ENCODE assay signal across 8 cellular contexts in genomic region chr2:41853427-41854191, GRCh38.
DNase-seq lines count a peak whose midpoint lies in the region; ATAC-seq, FAIRE-seq and TF ChIP-seq lines count a peak whose summit lies in the region.

No MANE protein-coding gene starts in this region.

- H3K27ac Mint-ChIP-seq in activated T-helper 2 cell treated with anti-CD3 and anti-CD28 coated beads, Interferon-gamma antibody, Interleukin-2, Interleukin-4, amounts not matched to agents 10 μg/mL and 5 μg/mL and 100 μg/mL, durations not matched to agents 14 hours and 24 hours and 36 hours = no peak overlapping the region

- H4K20me1 ChIP-seq in PC-3 (ENCODE audit: low read length) (no peaks in the 10 kb centered on the region), H1 (replicated peaks in 1 of 2; ENCODE audit: control insufficient read depth in 1 of 2, insufficient read depth in 2 of 2, low read length in 2 of 2) (no peaks in the 10 kb centered on the region)

- H3K9ac ChIP-seq in PC-3 (ENCODE audit: low read length) (no peak overlapping the region), H1 (replicated peaks in 1 of 4; ENCODE audit: extremely low read depth in 1 of 4, low read depth in 3 of 4, low read length in 3 of 4) (no peak overlapping the region), mesendoderm (ENCODE audit: low read length) (no peak overlapping the region)

- in situ Hi-C loops in HAP-1 (cut with MboI; ENCODE audit: low sequenced_read_pairs) = loop anchor here (25.0 kb wide), 1 partner anchor 484 kb away; no protein-coding TSS in a partner anchor

- H2BK120ac ChIP-seq in H1 (replicated peaks; ENCODE audit: low read depth, low read length) (no peak overlapping the region), mesendoderm (ENCODE audit: low read depth, low read length) (no peak overlapping the region)

- no peaks in the 10 kb centered on the region for H3K23me2 ChIP-seq in H1 (ENCODE audit: low read depth, low read length)

- H3K36me3 ChIP-seq in HAP-1 (replicated peaks) = no peaks in the 10 kb centered on the region
- no peaks in the 10 kb centered on the region for H3K36me3 ChIP-seq in PC-3 (ENCODE audit: low read depth, low read length)
- no peaks in the 10 kb centered on the region for H3K36me3 ChIP-seq in H1 (ENCODE audit: control insufficient read depth in 2 of 4, insufficient read depth in 4 of 4, low read length in 3 of 4)
- no peaks in the 10 kb centered on the region for H3K36me3 ChIP-seq in mesendoderm (ENCODE audit: control insufficient read depth, insufficient read depth, low read length)

- H4K5ac ChIP-seq in H1 (ENCODE audit: insufficient read length, low read depth, low read length) = no peak overlapping the region
- no peak overlapping the region for H4K5ac ChIP-seq in mesendoderm (ENCODE audit: low read length)

- TF ChIP-seq CTCF in PC-3 (conservative IDR thresholded peaks at IDR 0.05; ENCODE audit: low read depth, low read length) (peak; percentile 94), H1 (IDR thresholded peaks at IDR 0.05; ENCODE audit: control extremely low read depth in 1 of 3, insufficient read depth in 1 of 3, low read depth in 1 of 3, low read length in 3 of 3) (peak in 2 of 3 experiments; percentile 73 to 76; a peak in 3 of 4 replicates)

- TF ChIP-seq RAD21 in H1 (IDR thresholded peaks at IDR 0.05 in 1 of 2, conservative IDR thresholded peaks at IDR 0.05 in 1 of 2; ENCODE audit: low read depth in 2 of 2, low read length in 2 of 2) = peak; percentile 92 to 97

- H3K4me2 ChIP-seq in PC-3 (ENCODE audit: low read length) = no peak overlapping the region
- H3K4me2 ChIP-seq in H1 (ENCODE audit: insufficient read depth in 1 of 2, low read depth in 2 of 2, low read length in 2 of 2) = no peak overlapping the region
- no peak overlapping the region for H3K4me2 ChIP-seq in mesendoderm (ENCODE audit: low read length)

- H3K79me2 ChIP-seq in PC-3 (ENCODE audit: low read length) (no peaks in the 10 kb centered on the region), H1 (ENCODE audit: control insufficient read depth in 1 of 2, insufficient read depth in 2 of 2, low read length in 2 of 2) (no peaks in the 10 kb centered on the region), mesendoderm (ENCODE audit: control insufficient read depth, insufficient read depth, low read length) (no peaks in the 10 kb centered on the region)

- no peak overlapping the region for H2BK12ac ChIP-seq in H1 (ENCODE audit: low read depth, low read length)

- TF ChIP-seq POLR2A in H1 (IDR thresholded peaks at IDR 0.05; ENCODE audit: control extremely low read depth in 1 of 2, low read depth in 2 of 2, low read length in 2 of 2) = no peak

- H3K9me2 ChIP-seq in PC-3 (replicated peaks; ENCODE audit: low read length) = no peaks in the 10 kb centered on the region

- H3K56ac ChIP-seq in H1 (replicated peaks; ENCODE audit: insufficient read length, low read depth, low read length) (no peak overlapping the region), mesendoderm (ENCODE audit: low read length) (no peak overlapping the region)

- POLR2A ChIA-PET in PC-3 (lab: Charles Lee; ENCODE audit: unreplicated experiment) = no interaction called here
- POLR2A ChIA-PET in H1 (lab: Charles Lee; ENCODE audit: partially characterized antibody) = interaction anchor here (0.6 to 1.0 kb wide), 2 partner anchors 94 to 233 kb away, joined by 3 read pairs; no protein-coding TSS in a partner anchor

- H3K9me3 ChIP-seq in HAP-1 (no peaks in the 10 kb centered on the region), PC-3 (ENCODE audit: low read length) (no peaks in the 10 kb centered on the region), H1 (ENCODE audit: insufficient read depth in 2 of 2, low read depth in 1 of 2, low read length in 1 of 2) (no peaks in the 10 kb centered on the region)

- no TSS peak for BruUV-seq in PC-3 (replicated peaks; lab: Mats Ljungman, UMichigan)

- H3K27me3 ChIP-seq in HAP-1 (ENCODE audit: low read depth) = peaks cover 3% of the 10 kb centered on the region
- H3K27me3 ChIP-seq in PC-3 (ENCODE audit: low read length) = no peaks in the 10 kb centered on the region
- H3K27me3 ChIP-seq in H1 (replicated peaks in 1 of 4; ENCODE audit: control insufficient read depth in 3 of 4, extremely low read depth in 1 of 4, insufficient read depth in 3 of 4, low read length in 3 of 4) = no peaks in the 10 kb centered on the region
- H3K27me3 ChIP-seq in mesendoderm (ENCODE audit: insufficient read depth, low read length, poor library complexity) = no peaks in the 10 kb centered on the region

- no peaks in the 10 kb centered on the region for H3K9me3 Mint-ChIP-seq in activated T-helper 2 cell treated with anti-CD3 and anti-CD28 coated beads, Interferon-gamma antibody, Interleukin-2, Interleukin-4, amounts not matched to agents 10 μg/mL and 5 μg/mL and 100 μg/mL, durations not matched to agents 14 hours and 24 hours and 36 hours

- H3K27ac ChIP-seq in PC-3 (ENCODE audit: low read length) (no peak overlapping the region), H1 (ENCODE audit: low read depth, low read length) (no peak overlapping the region), mesendoderm (ENCODE audit: low read depth, low read length) (no peak overlapping the region)

- H3F3A ChIP-seq in PC-3 (ENCODE audit: low read length, unreplicated experiment) = no peaks in the 10 kb centered on the region

- TF ChIP-seq EP300 in H1 (IDR thresholded peaks at IDR 0.05; ENCODE audit: borderline replicate concordance in 1 of 2, low read depth in 2 of 2, low read length in 2 of 2) = no peak

- peaks cover 8% of the 10 kb centered on the region for H3K27me3 Mint-ChIP-seq in activated T-helper 2 cell treated with anti-CD3 and anti-CD28 coated beads, Interferon-gamma antibody, Interleukin-2, Interleukin-4, amounts not matched to agents 10 μg/mL and 5 μg/mL and 100 μg/mL, durations not matched to agents 14 hours and 24 hours and 36 hours (ENCODE audit: low read depth)

- H3K4ac ChIP-seq in H1 (replicated peaks; ENCODE audit: insufficient read length, low read depth, low read length) (no peak overlapping the region), mesendoderm (ENCODE audit: low read depth, low read length) (no peak overlapping the region)

- H3K4me1 Mint-ChIP-seq in activated T-helper 2 cell treated with anti-CD3 and anti-CD28 coated beads, Interferon-gamma antibody, Interleukin-2, Interleukin-4, amounts not matched to agents 10 μg/mL and 5 μg/mL and 100 μg/mL, durations not matched to agents 14 hours and 24 hours and 36 hours (ENCODE audit: low read depth) = no peaks in the 10 kb centered on the region

- no peak overlapping the region for H3K23ac ChIP-seq in H1 (ENCODE audit: insufficient read length)
- no peak overlapping the region for H3K23ac ChIP-seq in mesendoderm (ENCODE audit: low read length)

- H3K36me3 Mint-ChIP-seq in activated T-helper 2 cell treated with anti-CD3 and anti-CD28 coated beads, Interferon-gamma antibody, Interleukin-2, Interleukin-4, amounts not matched to agents 10 μg/mL and 5 μg/mL and 100 μg/mL, durations not matched to agents 14 hours and 24 hours and 36 hours (ENCODE audit: low read depth) = no peaks in the 10 kb centered on the region

- no peaks in the 10 kb centered on the region for H3K4me1 ChIP-seq in HAP-1
- H3K4me1 ChIP-seq in PC-3 (ENCODE audit: insufficient read depth, low read length) = no peaks in the 10 kb centered on the region; the same call in 1 of the 2 replicates
- H3K4me1 ChIP-seq in H1 (replicated peaks in 1 of 4; ENCODE audit: control insufficient read depth in 3 of 4, insufficient read depth in 4 of 4, low read length in 3 of 4) = peaks cover 0 to 3% (median 0%) of the 10 kb centered on the region in 4 experiments; a peak in 2 of 7 replicates
- no peaks in the 10 kb centered on the region for H3K4me1 ChIP-seq in mesendoderm (ENCODE audit: control insufficient read depth, low read depth, low read length)

- CTCF ChIA-PET in PC-3 (lab: Charles Lee) = interaction anchor here (0.7 to 2.8 kb wide), 5 partner anchors 16 to 475 kb away, joined by 3 to 29 read pairs (median 8); no protein-coding TSS in a partner anchor
- CTCF ChIA-PET in H1 (lab: Charles Lee; ENCODE audit: partially characterized antibody) = interaction anchor here (0.6 to 14.6 kb wide), 60 partner anchors 8 to 493 kb away, joined by 3 to 490 read pairs (median 4); partner anchors contain the start of gene PKDCC

- no peak overlapping the region for H3K14ac ChIP-seq in H1 (ENCODE audit: insufficient read length)

- H4K91ac ChIP-seq in H1 (replicated peaks; ENCODE audit: insufficient read length, low read length) = no peak overlapping the region

- H2BK20ac ChIP-seq in H1 (ENCODE audit: low read length) = no peak overlapping the region

- DNase-seq in COLO668 (lab: John Stamatoyannopoulos, UW; ENCODE audit: unreplicated experiment) (peak; percentile 38), HAP-1 (ENCODE audit: low spot score in 2 of 2) (peak; percentile 58 to 71), PC-3 (peak; percentile 82), H1 (ENCODE audit: low read depth in 1 of 2, low spot score in 2 of 2) (peak; percentile 21 to 79), mesendoderm (peak; percentile 81)
- no peak for DNase-seq in activated T-helper 2 cell treated with anti-CD3 and anti-CD28 coated beads, Interferon-gamma antibody, Interleukin-2, Interleukin-4, amounts not matched to agents 10 μg/mL and 5 μg/mL and 100 μg/mL, durations not matched to agents 14 hours and 24 hours and 36 hours (ENCODE audit: low spot score)
- no peak for DNase-seq in stimulated activated CD4-positive, alpha-beta T cell treated with anti-CD3 and anti-CD28 coated beads, Interleukin-4, amount 100 ng/mL, for 1 hour

- H4K8ac ChIP-seq in H1 (ENCODE audit: extremely low read depth, insufficient read depth, low read length) = no peak overlapping the region
- no peak overlapping the region for H4K8ac ChIP-seq in mesendoderm (ENCODE audit: low read depth, low read length)

- WGBS in H1 (ENCODE audit: extremely low coverage in 1 of 2, insufficient coverage in 1 of 2, insufficient read length in 1 of 2, insufficient replicate concordance in 2 of 2, low coverage in 1 of 2, low lambda C conversion rate in 2 of 2, missing lambda C conversion rate in 1 of 2), 2 experiments = 34% methylated on average over 8 of the region's 8 CpGs; no CpG with 5 or more reads in 1 of the 2 experiments
- no CpG with 5 or more reads among the region's 8 CpGs for WGBS in mesendoderm (ENCODE audit: extremely low coverage, insufficient coverage, low lambda C conversion rate)

- intact Hi-C loops in PC-3 (cut with micrococcal nuclease) = loop anchor here (1.0 kb wide), 2 partner anchors 16 to 233 kb away; no protein-coding TSS in a partner anchor
- intact Hi-C loops in activated T-helper 2 cell treated with anti-CD3 and anti-CD28 coated beads, Interferon-gamma antibody, Interleukin-2, Interleukin-4, amounts not matched to agents 10 μg/mL and 5 μg/mL and 100 μg/mL, durations not matched to agents 14 hours and 24 hours and 36 hours (cut with micrococcal nuclease) = no loop called here

- H2BK15ac ChIP-seq in H1 (ENCODE audit: low read length) = no peak overlapping the region
- no peak overlapping the region for H2BK15ac ChIP-seq in mesendoderm (replicated peaks; ENCODE audit: low read depth)

- no peak overlapping the region for H2AK5ac ChIP-seq in H1 (ENCODE audit: low read depth, low read length)
- H2AK5ac ChIP-seq in mesendoderm (ENCODE audit: low read length) = no peak overlapping the region

- H2AFZ ChIP-seq in PC-3 (ENCODE audit: low read length) = no peak overlapping the region
- no peak overlapping the region for H2AFZ ChIP-seq in H1 (ENCODE audit: low read length)

- ATAC-seq in PC-3 (peak; percentile 63), HG03139 (IDR thresholded peaks at IDR 0.05; ENCODE audit: unreplicated experiment) (no peak)

- H3K79me1 ChIP-seq in H1 (ENCODE audit: low read depth, low read length) (no peaks in the 10 kb centered on the region), mesendoderm (ENCODE audit: low read length) (no peaks in the 10 kb centered on the region)

- H2BK5ac ChIP-seq in H1 (ENCODE audit: low read depth, low read length) (no peak overlapping the region), mesendoderm (ENCODE audit: low read length) (no peak overlapping the region)

- no peak overlapping the region for H3K18ac ChIP-seq in H1 (ENCODE audit: extremely low read depth, low read length)
- H3K18ac ChIP-seq in mesendoderm (ENCODE audit: low read length) = no peak overlapping the region

- no peak overlapping the region for H3K4me3 Mint-ChIP-seq in activated T-helper 2 cell treated with anti-CD3 and anti-CD28 coated beads, Interferon-gamma antibody, Interleukin-2, Interleukin-4, amounts not matched to agents 10 μg/mL and 5 μg/mL and 100 μg/mL, durations not matched to agents 14 hours and 24 hours and 36 hours (ENCODE audit: low read depth)

- peak; percentile 97 for FAIRE-seq in H1 (lab: Jason Lieb, UNC)

- H3K4me3 ChIP-seq in HAP-1 = no peak overlapping the region
- H3K4me3 ChIP-seq in PC-3 (ENCODE audit: low read length) = no peak overlapping the region
- no peak overlapping the region for H3K4me3 ChIP-seq in H1 (ENCODE audit: extremely low read depth in 1 of 4, insufficient read depth in 2 of 4, low read depth in 3 of 4, low read length in 4 of 4)
- no peak overlapping the region for H3K4me3 ChIP-seq in mesendoderm (ENCODE audit: low read length)

Comparison
In these comparisons a context has a peak if more than half of its experiments do, and no peak if none do; other contexts are left out.
1. DNase-seq: peak in COLO668 (single experiment), HAP-1 (2 of 2), PC-3 (single experiment), H1 (2 of 2) and mesendoderm (single experiment); none in activated T-helper 2 cell treated with anti-CD3 and anti-CD28 coated beads, Interferon-gamma antibody, Interleukin-2, Interleukin-4, amounts not matched to agents 10 μg/mL and 5 μg/mL and 100 μg/mL, durations not matched to agents 14 hours and 24 hours and 36 hours (single experiment) and stimulated activated CD4-positive, alpha-beta T cell treated with anti-CD3 and anti-CD28 coated beads, Interleukin-4, amount 100 ng/mL, for 1 hour (single experiment).